In the genomic region with DNA sequence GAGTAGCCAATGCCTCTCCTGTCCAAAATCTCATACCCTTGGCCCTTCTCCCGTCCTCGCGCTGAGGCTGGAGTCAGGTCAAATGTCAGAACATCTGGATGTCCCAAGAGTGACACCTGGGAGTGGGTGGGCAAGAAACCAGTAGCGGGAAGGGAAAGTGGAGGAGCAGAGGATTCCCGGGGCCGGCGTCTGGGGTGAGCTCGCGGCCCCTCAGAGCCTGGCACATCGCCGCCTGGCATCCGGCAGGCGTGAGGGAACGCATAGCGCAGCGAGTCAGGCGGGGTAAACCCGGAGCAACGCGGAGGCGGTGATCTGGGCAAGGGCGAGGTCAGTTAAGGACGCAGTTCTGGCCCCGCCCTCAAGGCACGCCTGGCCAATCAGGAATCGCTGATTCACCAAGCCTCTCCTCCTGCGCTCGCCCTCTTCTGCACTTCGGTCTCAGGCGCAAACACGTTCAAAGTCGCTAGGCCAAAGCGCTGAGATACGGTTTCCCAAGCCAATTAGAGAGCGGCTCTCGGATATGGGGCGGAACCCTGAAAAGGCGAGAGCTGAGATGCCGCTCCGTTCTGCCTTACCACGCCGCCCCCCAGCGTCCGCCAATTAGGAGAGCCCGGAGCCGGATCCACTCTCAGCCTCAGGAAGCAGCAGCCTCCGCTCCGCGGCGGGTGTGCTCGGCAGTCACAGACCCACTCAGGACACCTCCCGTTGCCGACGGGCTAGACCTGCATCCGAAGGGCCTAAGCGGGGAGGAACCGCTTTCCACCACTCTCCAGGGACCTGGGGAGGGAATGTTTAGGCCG, we compare ENCODE assay signal across 8 cellular contexts.
DNase-seq lines count a peak whose midpoint lies in the region; ATAC-seq and TF ChIP-seq lines count a peak whose summit lies in the region.

No MANE protein-coding gene starts in this region.

- no peak for TF ChIP-seq CTCF in AG09309 (IDR thresholded peaks at IDR 0.05; ENCODE audit: control insufficient read depth, insufficient read depth, low read depth, low read length, missing control alignments)

- peak overlapping the region; percentile 60 for H3K4me3 ChIP-seq in AG09309 (ENCODE audit: control insufficient read depth, low read depth, low read length)

- peak; percentile 90 for ATAC-seq in GM19023 (IDR thresholded peaks at IDR 0.05; ENCODE audit: unreplicated experiment)
- peak; percentile 85 for ATAC-seq in HG03280 (IDR thresholded peaks at IDR 0.05; ENCODE audit: unreplicated experiment)
- ATAC-seq in activated CD4-positive, CD25-positive, alpha-beta regulatory T cell treated with anti-CD3 and anti-CD28 coated beads, Interleukin-2, amount 50 U/mL, for 24 hours = peak; percentile 93 to 95

- DNase-seq in AG09309 (ENCODE audit: low read depth) (peak; percentile 95), NCI-H345 treated with DMSO at 0.1 percent for 48 hours (lab: John Stamatoyannopoulos, UW; ENCODE audit: unreplicated experiment) (peak; percentile 95), cerebellar nuclear complex (lab: John Stamatoyannopoulos, UW) (peak; percentile 97 to 99), islet precursor cell (peak; percentile 99)
- DNase-seq in stimulated activated CD4-positive, alpha-beta T cell treated with anti-CD3 and anti-CD28 coated beads, Interleukin-12 subunit alpha, Interleukin-12 subunit beta, amount 100 ng/mL, for 48 hours (ENCODE audit: low read depth in 2 of 3, low spot score in 1 of 3) = peak; percentile 94 to 96 (median 94)

Comparison
In these comparisons a context has a peak if more than half of its experiments do, and no peak if none do; other contexts are left out.
1. Peak in every context shown above with its lines: DNase-seq, ATAC-seq and H3K4me3 ChIP-seq.